In the genomic region with DNA sequence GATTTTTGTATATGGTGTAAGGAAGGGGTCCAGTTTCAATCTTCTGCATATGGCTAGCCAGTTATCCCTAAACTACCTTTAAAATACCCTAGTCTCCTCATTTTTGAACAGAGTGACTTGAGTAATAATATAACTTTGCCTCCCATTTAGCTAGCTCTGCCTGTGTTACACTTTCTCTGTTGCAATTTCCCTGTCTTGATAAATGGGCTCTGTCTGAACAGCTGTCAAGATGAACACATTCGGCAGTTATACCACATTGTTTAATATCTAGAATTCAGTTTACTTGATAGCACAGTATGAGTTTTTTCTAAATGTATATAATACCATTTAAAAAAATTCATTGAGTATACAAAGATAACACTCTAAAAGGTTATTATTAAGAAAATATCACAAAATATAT, we compare ENCODE assay signal across 28 cellular contexts.
"Had no signal": no experiment of that assay in that cellular context is flagged by ENCODE, and none has a peak within 500 bp of the region (broad histone marks: within the 10 kb centered on the region; RNA-seq: fewer than 3 reads in every experiment).

No MANE protein-coding gene starts in this region.

- H3K27me3 Mint-ChIP-seq: activated CD4-positive, alpha-beta T cell treated with anti-CD3 and anti-CD28 coated beads, Interleukin-2, amount 10 ng/mL, durations not matched to agents 24 days and 14 days; activated CD8-positive, alpha-beta T cell treated with anti-CD3 and anti-CD28 coated beads for 36 hours; naive thymus-derived CD8-positive, alpha-beta T cell; stimulated activated naive B cell treated with anti-CD40 and anti-IgM and Interleukin-4, amounts not matched to agents 10 μg/mL and 1 μg/mL and 100 μg/mL, for 72 hours had no signal

- H3K4me3 Mint-ChIP-seq: activated CD4-positive, alpha-beta T cell treated with anti-CD3 and anti-CD28 coated beads, Interleukin-2, amount 10 ng/mL, durations not matched to agents 24 days and 14 days; activated CD8-positive, alpha-beta T cell treated with anti-CD3 and anti-CD28 coated beads for 36 hours; naive thymus-derived CD8-positive, alpha-beta T cell; neural progenitor cell; stimulated activated naive B cell treated with anti-CD40 and anti-IgM and Interleukin-4, amounts not matched to agents 10 μg/mL and 1 μg/mL and 100 μg/mL, for 72 hours had no signal

- H3K36me3 Mint-ChIP-seq: activated naive CD4-positive, alpha-beta T cell treated with anti-CD3 and anti-CD28 coated beads, Interleukin-2, amount 50 U/mL, for 72 hours; naive thymus-derived CD8-positive, alpha-beta T cell; neural progenitor cell; stimulated activated naive B cell treated with anti-CD40 and anti-IgM and Interleukin-4, amounts not matched to agents 10 μg/mL and 1 μg/mL and 100 μg/mL, for 72 hours had no signal

- DNase-seq: activated CD4-positive, alpha-beta T cell treated with anti-CD3 and anti-CD28 coated beads, Interleukin-2, amount 10 ng/mL, durations not matched to agents 24 days and 14 days; activated CD4-positive, CD25-positive, alpha-beta regulatory T cell treated with anti-CD3 and anti-CD28 coated beads, Interleukin-2, amount 50 U/mL, for 72 hours; activated CD8-positive, alpha-beta T cell treated with anti-CD3 and anti-CD28 coated beads for 36 hours; activated naive CD4-positive, alpha-beta T cell; activated T-cell treated with anti-CD3 and anti-CD28 coated beads, Interleukin-2, amount 50 U/mL, for 48 hours; central memory CD4-positive, alpha-beta T cell; dermis blood vessel endothelial cell; effector CD4-positive, alpha-beta T cell; esophagus squamous epithelium; foreskin melanocyte; glutamatergic neuron; left lung; lower lobe of right lung; mesenchymal stem cell; naive thymus-derived CD8-positive, alpha-beta T cell; posterior cingulate gyrus; right cardiac atrium; stimulated activated CD4-positive, alpha-beta T cell treated with anti-CD3 and anti-CD28 coated beads, Interleukin-15, amount 100 ng/mL, for 24 hours; stimulated activated CD4-positive, alpha-beta T cell treated with anti-CD3 and anti-CD28 coated beads, Interleukin-2, amount 100 ng/mL, for 24 hours; stimulated activated naive B cell treated with anti-CD40 and anti-IgM and Interleukin-4, amounts not matched to agents 10 μg/mL and 1 μg/mL and 100 μg/mL, for 72 hours; stomach; T-helper 9 cell; thyroid gland; upper lobe of left lung; WERI-Rb-1 had no signal

- ATAC-seq: activated CD8-positive, alpha-beta T cell treated with anti-CD3 and anti-CD28 coated beads for 36 hours; activated naive CD4-positive, alpha-beta T cell treated with anti-CD3 and anti-CD28 coated beads, Interleukin-2, amount 50 U/mL, for 72 hours; left lung; lower lobe of right lung; naive thymus-derived CD8-positive, alpha-beta T cell; right cardiac atrium; stimulated activated naive B cell treated with anti-CD40 and anti-IgM and Interleukin-4, amounts not matched to agents 10 μg/mL and 1 μg/mL and 100 μg/mL, for 72 hours had no signal

- H3K4me1 Mint-ChIP-seq: activated CD4-positive, alpha-beta T cell treated with anti-CD3 and anti-CD28 coated beads, Interleukin-2, amount 10 ng/mL, durations not matched to agents 24 days and 14 days; naive thymus-derived CD8-positive, alpha-beta T cell; neural progenitor cell; stimulated activated naive B cell treated with anti-CD40 and anti-IgM and Interleukin-4, amounts not matched to agents 10 μg/mL and 1 μg/mL and 100 μg/mL, for 72 hours had no signal

- H3K9me3 Mint-ChIP-seq: activated CD4-positive, alpha-beta T cell treated with anti-CD3 and anti-CD28 coated beads, Interleukin-2, amount 10 ng/mL, durations not matched to agents 24 days and 14 days; neural progenitor cell had no signal

- H3K27ac Mint-ChIP-seq: activated CD4-positive, alpha-beta T cell treated with anti-CD3 and anti-CD28 coated beads, Interleukin-2, amount 10 ng/mL, durations not matched to agents 24 days and 14 days; activated CD8-positive, alpha-beta T cell treated with anti-CD3 and anti-CD28 coated beads for 36 hours; activated naive CD4-positive, alpha-beta T cell treated with anti-CD3 and anti-CD28 coated beads, Interleukin-2, amount 50 U/mL, for 72 hours; activated T-helper 2 cell treated with anti-CD3 and anti-CD28 coated beads, Interferon-gamma antibody, Interleukin-2, Interleukin-4, amounts not matched to agents 10 μg/mL and 5 μg/mL and 100 μg/mL, durations not matched to agents 14 hours and 24 hours and 36 hours; naive thymus-derived CD8-positive, alpha-beta T cell; neural progenitor cell; stimulated activated naive B cell treated with anti-CD40 and anti-IgM and Interleukin-4, amounts not matched to agents 10 μg/mL and 1 μg/mL and 100 μg/mL, for 72 hours had no signal
